Comparison of ENCODE assay signal across 25 cellular contexts in the genomic region with DNA sequence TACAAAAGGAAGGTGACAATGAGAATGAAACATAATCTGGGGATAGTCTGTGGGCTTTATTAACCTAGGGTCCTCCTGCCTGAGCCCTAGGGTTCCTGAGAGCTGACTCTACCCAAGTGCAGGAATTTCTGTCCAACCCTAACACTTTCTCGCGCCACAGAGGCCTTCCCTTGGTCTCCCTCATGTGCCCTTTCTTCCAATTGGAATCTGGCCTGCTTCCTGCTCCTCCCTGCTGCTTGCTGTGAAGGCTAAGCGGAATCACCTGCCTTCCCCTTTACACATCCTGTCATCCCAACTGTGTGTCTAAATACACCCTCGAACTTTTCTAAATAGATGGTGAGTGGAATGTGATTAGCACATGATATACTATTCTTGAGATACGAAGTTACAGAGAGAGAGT. TPM values are rescaled to one million over a fixed set of nuclear protein-coding genes. Genes with fewer than 3 reads are reported as not detected.
A peak's percentile ranks its signal among the peaks of the same experiment; 100 is the strongest.
DNase-seq lines count a peak whose midpoint lies in the region; FAIRE-seq and TF ChIP-seq lines count a peak whose summit lies in the region.
"Had no signal": no experiment of that assay in that cellular context is flagged by ENCODE, and none has a peak within 500 bp of the region (broad histone marks: within the 10 kb centered on the region; RNA-seq: fewer than 3 reads in every experiment).

No MANE protein-coding gene starts in this region.

- no peak overlapping the region for H4K5ac ChIP-seq in mesendoderm (ENCODE audit: low read length)

- no peak overlapping the region for H2BK5ac ChIP-seq in mesendoderm (ENCODE audit: low read length)

- H3K36me3 Mint-ChIP-seq in astrocyte (ENCODE audit: low read depth, unreplicated experiment), result no peaks in the 10 kb centered on the region
- H3K36me3 Mint-ChIP-seq: CD4-positive, alpha-beta memory T cell had no signal

- no peak overlapping the region for H2BK15ac ChIP-seq in mesendoderm (replicated peaks; ENCODE audit: low read depth)

- intact Hi-C loops in esophagus muscularis mucosa (cut with DNase I), result no loop called here

- TF ChIP-seq POLR2A in esophagus muscularis mucosa (IDR thresholded peaks at IDR 0.05; ENCODE audit: low read depth), result no peak

- H3K18ac ChIP-seq in mesendoderm (ENCODE audit: low read length), result no peak overlapping the region

- H2BK120ac ChIP-seq in mesendoderm (ENCODE audit: low read depth, low read length), result no peak overlapping the region

- H3K56ac ChIP-seq in mesendoderm (ENCODE audit: low read length), result peak overlapping the region; percentile 25

- no peaks in the 10 kb centered on the region for H3K27me3 ChIP-seq in astrocyte (ENCODE audit: insufficient read depth, low read length)
- no peaks in the 10 kb centered on the region for H3K27me3 ChIP-seq in esophagus muscularis mucosa
- no peaks in the 10 kb centered on the region for H3K27me3 ChIP-seq in mesendoderm (ENCODE audit: insufficient read depth, low read length, poor library complexity)
- H3K27me3 ChIP-seq in small intestine (ENCODE audit: control insufficient read depth in 2 of 2, insufficient read depth in 2 of 2, low read length in 2 of 2), result no peaks in the 10 kb centered on the region

- H4K20me1 ChIP-seq in astrocyte (ENCODE audit: insufficient read depth, low read length), result no peaks in the 10 kb centered on the region

- H3K4me2 ChIP-seq in astrocyte (ENCODE audit: low read length) (no peak overlapping the region), mesendoderm (ENCODE audit: low read length) (no peak overlapping the region)
- H3K4me2 ChIP-seq: A549 had no signal

- FAIRE-seq in astrocyte (lab: Jason Lieb, UNC) (peak; percentile 80), small intestine (lab: Jason Lieb, UNC) (no peak)
- FAIRE-seq: GM12891, H1 had no signal

- H3K9ac ChIP-seq in astrocyte (ENCODE audit: low read length) (no peak overlapping the region), mesendoderm (ENCODE audit: low read length) (no peak overlapping the region)
- H3K9ac ChIP-seq: GM23248 had no signal

- no peaks in the 10 kb centered on the region for H3K79me1 ChIP-seq in mesendoderm (ENCODE audit: low read length)

- no peak overlapping the region for H3K23ac ChIP-seq in mesendoderm (ENCODE audit: low read length)

- H3K79me2 ChIP-seq in astrocyte (ENCODE audit: insufficient read depth, low read length) (no peaks in the 10 kb centered on the region), mesendoderm (ENCODE audit: control insufficient read depth, insufficient read depth, low read length) (no peaks in the 10 kb centered on the region)

- no peak overlapping the region for H2AK5ac ChIP-seq in mesendoderm (ENCODE audit: low read length)

- WGBS in esophagus muscularis mucosa, result 39% methylated on average over 5 of the region's 5 CpGs
- WGBS in mesendoderm (ENCODE audit: extremely low coverage, insufficient coverage, low lambda C conversion rate), result 100% methylated on average over 1 of the region's 5 CpGs
- 44 to 72% (median 50%) methylated on average over 5 of the region's 5 CpGs for WGBS in small intestine, 3 donors

- H3K4me3 ChIP-seq in astrocyte (ENCODE audit: insufficient read depth, low read depth, low read length) (no peak overlapping the region), esophagus muscularis mucosa (no peak overlapping the region), mesendoderm (ENCODE audit: low read length) (no peak overlapping the region), small intestine (ENCODE audit: low read depth in 1 of 2, low read length in 2 of 2) (no peak overlapping the region), foreskin fibroblast (ENCODE audit: low read depth in 1 of 2, low read length in 2 of 2) (no peak overlapping the region)
- H3K4me3 ChIP-seq: A549, GM23248 had no signal

- H3K27me3 Mint-ChIP-seq in astrocyte (ENCODE audit: low read depth, unreplicated experiment), result peaks cover 2% of the 10 kb centered on the region
- H3K27me3 Mint-ChIP-seq: CD4-positive, alpha-beta memory T cell had no signal

- peaks cover 1% of the 10 kb centered on the region for H3K9me3 Mint-ChIP-seq in astrocyte (ENCODE audit: unreplicated experiment)
- H3K9me3 Mint-ChIP-seq: CD4-positive, alpha-beta memory T cell had no signal

- no peaks in the 10 kb centered on the region for H3K4me1 Mint-ChIP-seq in astrocyte (ENCODE audit: low read depth, unreplicated experiment)
- H3K4me1 Mint-ChIP-seq: CD4-positive, alpha-beta memory T cell had no signal

- H3K36me3 ChIP-seq in astrocyte (ENCODE audit: insufficient read depth, low read length), result no peaks in the 10 kb centered on the region
- H3K36me3 ChIP-seq in esophagus muscularis mucosa, result no peaks in the 10 kb centered on the region
- H3K36me3 ChIP-seq in mesendoderm (ENCODE audit: control insufficient read depth, insufficient read depth, low read length), result no peaks in the 10 kb centered on the region
- no peaks in the 10 kb centered on the region for H3K36me3 ChIP-seq in small intestine (ENCODE audit: control insufficient read depth in 2 of 2, insufficient read depth in 2 of 2, low read length in 2 of 2)

- H3K4me1 ChIP-seq in astrocyte (ENCODE audit: insufficient read depth, low read length), result no peaks in the 10 kb centered on the region
- no peaks in the 10 kb centered on the region for H3K4me1 ChIP-seq in esophagus muscularis mucosa
- no peaks in the 10 kb centered on the region for H3K4me1 ChIP-seq in mesendoderm (ENCODE audit: control insufficient read depth, low read depth, low read length)
- no peaks in the 10 kb centered on the region for H3K4me1 ChIP-seq in small intestine (ENCODE audit: control insufficient read depth in 2 of 2, insufficient read depth in 1 of 2, low read depth in 1 of 2, low read length in 1 of 2)
- H3K4me1 ChIP-seq: A549 had no signal

- H3K9me3 ChIP-seq in astrocyte (ENCODE audit: insufficient read depth, low read depth, low read length), result no peaks in the 10 kb centered on the region
- H3K9me3 ChIP-seq in esophagus muscularis mucosa, result no peaks in the 10 kb centered on the region
- no peaks in the 10 kb centered on the region for H3K9me3 ChIP-seq in small intestine (ENCODE audit: control insufficient read depth, low read depth)
- H3K9me3 ChIP-seq: A549 had no signal

- H3K4ac ChIP-seq in mesendoderm (ENCODE audit: low read depth, low read length), result no peak overlapping the region

- H2AFZ ChIP-seq in astrocyte (ENCODE audit: low read depth, low read length), result no peak overlapping the region
- H2AFZ ChIP-seq: GM23248 had no signal

- no peak overlapping the region for H4K8ac ChIP-seq in mesendoderm (ENCODE audit: low read depth, low read length)

- TF ChIP-seq EP300 in esophagus muscularis mucosa (IDR thresholded peaks at IDR 0.05), result no peak

- no peak overlapping the region for H3K27ac ChIP-seq in astrocyte (ENCODE audit: low read depth, low read length)
- H3K27ac ChIP-seq in esophagus muscularis mucosa (replicated peaks in 1 of 4), result no peak overlapping the region
- no peak overlapping the region for H3K27ac ChIP-seq in mesendoderm (ENCODE audit: low read depth, low read length)
- no peak overlapping the region for H3K27ac ChIP-seq in small intestine (ENCODE audit: low read depth in 1 of 2, low read length in 1 of 2)
- H3K27ac ChIP-seq: A549, GM23248 had no signal

- TF ChIP-seq CTCF in astrocyte (IDR thresholded peaks at IDR 0.05; ENCODE audit: insufficient read depth, low read depth, low read length) (no peak), esophagus muscularis mucosa (IDR thresholded peaks at IDR 0.05) (no peak), foreskin fibroblast (IDR thresholded peaks at IDR 0.05; ENCODE audit: low read depth, low read length) (no peak)

- no peak overlapping the region for H3K4me3 Mint-ChIP-seq in astrocyte (ENCODE audit: unreplicated experiment)
- H3K4me3 Mint-ChIP-seq: CD4-positive, alpha-beta memory T cell had no signal

- H3K27ac Mint-ChIP-seq in astrocyte (ENCODE audit: unreplicated experiment), result no peak overlapping the region
- H3K27ac Mint-ChIP-seq: CD4-positive, alpha-beta memory T cell had no signal

- no peak for DNase-seq in astrocyte (ENCODE audit: low read depth)
- DNase-seq in esophagus muscularis mucosa (ENCODE audit: extremely low spot score), result peak; percentile 37
- no peak for DNase-seq in mesendoderm
- DNase-seq in small intestine, result peak; percentile 5
- DNase-seq in NCI-H524 (lab: John Stamatoyannopoulos, UW), result no peak
- no peak for DNase-seq in stimulated activated CD8-positive, alpha-beta memory T cell treated with anti-CD3 and anti-CD28 coated beads, Interleukin-4, amount 100 ng/mL, for 48 hours
- DNase-seq in NCI-H526 treated with DMSO at 0.1 percent for 48 hours (lab: John Stamatoyannopoulos, UW), result no peak
- no peak for DNase-seq in foreskin fibroblast
- DNase-seq: 8988T; ACHN; C1 segment of cervical spinal cord; Calu3; CD4-positive, alpha-beta memory T cell; COR-L47; DMS53; DMS79 treated with DMSO at 0.1 percent for 48 hours; GF-D8; GM23248; H7; HCEC 1CT had no signal

RNA-seq across cellular contexts. Expression of a gene that starts 5.9 kb away (rescaled TPM):
- total RNA-seq in astrocyte (not detected in 2 replicates), esophagus muscularis mucosa (not detected)
- polyA plus RNA-seq in mesendoderm (2013, experiment 1 of 2), result 0.06 TPM
- polyA plus RNA-seq in mesendoderm (2013, experiment 2 of 2), result 0.07 TPM
- polyA plus RNA-seq in small intestine, result not detected
- total RNA-seq: Calu3; CD4-positive, alpha-beta memory T cell; G401; GM23248; H1 had no signal
- polyA plus RNA-seq: A549; BJ; CD4-positive, alpha-beta memory T cell; GM23248; H1 had no signal

RNA-seq across cellular contexts. Expression of a gene that starts 56.1 kb away (rescaled TPM):
- total RNA-seq in astrocyte (0.75 and 1.5 TPM in 2 replicates), esophagus muscularis mucosa (1 to 10 TPM in 3 of 4 donors, under 1 TPM in 1; 0.78 to 2.0 (median 1.2) TPM)
- 0.13 TPM for polyA plus RNA-seq in mesendoderm (2013, experiment 1 of 2)
- 0.14 TPM for polyA plus RNA-seq in mesendoderm (2013, experiment 2 of 2)
- polyA plus RNA-seq in small intestine, result under 1 TPM in 1 of 3 donors, not detected in 2; 0.37 TPM
- polyA plus RNA-seq: CD4-positive, alpha-beta memory T cell; GM23248 had no signal

Comparison
In these comparisons a context has a peak if more than half of its experiments do, and no peak if none do; other contexts are left out.
1. DNase-seq: peak in esophagus muscularis mucosa (single experiment) and small intestine (single experiment); none in astrocyte (single experiment), mesendoderm (single experiment), NCI-H524 (0 of 2), stimulated activated CD8-positive, alpha-beta memory T cell treated with anti-CD3 and anti-CD28 coated beads, Interleukin-4, amount 100 ng/mL, for 48 hours (single experiment), NCI-H526 treated with DMSO at 0.1 percent for 48 hours (single experiment) and foreskin fibroblast (0 of 2).